In genomic region chr9:133572821-133573361, GRCh38 we compare ENCODE assay signal across 14 cellular contexts. TPM values are rescaled to one million over a fixed set of nuclear protein-coding genes. Genes with fewer than 3 reads are reported as not detected.
A peak's percentile ranks its signal among the peaks of the same experiment; 100 is the strongest.
DNase-seq lines count a peak whose midpoint lies in the region; ATAC-seq and TF ChIP-seq lines count a peak whose summit lies in the region.
"Had no signal": no experiment of that assay in that cellular context is flagged by ENCODE, and none has a peak within 500 bp of the region (broad histone marks: within the 10 kb centered on the region; RNA-seq: fewer than 3 reads in every experiment).

No MANE protein-coding gene starts in this region.

- no peak for ATAC-seq in GM21390 (IDR thresholded peaks at IDR 0.05; ENCODE audit: unreplicated experiment)
- ATAC-seq: activated T-cell treated with anti-CD3 and anti-CD28 coated beads, Interleukin-2, amount 50 U/mL, for 4 hours; GM12878; PC-3 had no signal

- H3K36me3 ChIP-seq in WERI-Rb-1 (no peaks in the 10 kb centered on the region), testis (ENCODE audit: low read depth, missing control alignments) (no peaks in the 10 kb centered on the region)
- H3K36me3 ChIP-seq: brain microvascular endothelial cell, ovary, tibial artery had no signal

- TF ChIP-seq POLR2A in testis (IDR thresholded peaks at IDR 0.05): no peak

- H3K4me1 ChIP-seq in testis: peaks cover 19% of the 10 kb centered on the region

- DNase-seq in M059J (ENCODE audit: low read depth) (peak; percentile 25), WERI-Rb-1 (no peak), hypothalamus (lab: John Stamatoyannopoulos, UW) (peak in 48 of 51 donors; percentile 14 to 90 (median 68)), testis (peak; percentile 37), NCI-H1417 (lab: John Stamatoyannopoulos, UW) (no peak), GM19240 (ENCODE audit: insufficient read length, low spot score) (no peak)
- DNase-seq: activated T-cell treated with anti-CD3 and anti-CD28 coated beads, Interleukin-2, amount 50 U/mL, for 4 hours; brain microvascular endothelial cell; ovary; PC-3 had no signal

- no peaks in the 10 kb centered on the region for H3K9me3 ChIP-seq in WERI-Rb-1 (ENCODE audit: severe bottlenecking)
- H3K9me3 ChIP-seq in testis: no peaks in the 10 kb centered on the region
- H3K9me3 ChIP-seq: ovary, tibial artery had no signal

- no peak overlapping the region for H3K4me3 ChIP-seq in WERI-Rb-1 (ENCODE audit: low read depth, low read length)
- no peak overlapping the region for H3K4me3 ChIP-seq in testis
- H3K4me3 ChIP-seq: GM12878, ovary, tibial artery had no signal

- intact Hi-C loops in testis (cut with DNase I; ENCODE audit: low total_unique reads): no loop called here

- H3K27me3 ChIP-seq in WERI-Rb-1 (ENCODE audit: insufficient read depth, low read depth, severe bottlenecking) (no peaks in the 10 kb centered on the region), testis (no peaks in the 10 kb centered on the region)
- H3K27me3 ChIP-seq: brain microvascular endothelial cell, ovary had no signal

- H3K27ac ChIP-seq in WERI-Rb-1 (peak overlapping the region; percentile 20; the same call in 1 of the 2 replicates), testis (no peak overlapping the region)
- H3K27ac ChIP-seq: brain microvascular endothelial cell, ovary, tibial artery had no signal

- 47 to 52% methylated on average over 12 to 15 of the region's 15 CpGs for WGBS in testis, 2 donors

- TF ChIP-seq CTCF in WERI-Rb-1 (IDR thresholded peaks at IDR 0.05; ENCODE audit: low read depth, low read length) (no peak), testis (IDR thresholded peaks at IDR 0.05) (no peak)

RNA-seq across cellular contexts. Expression of gene FAM163B, which starts 36.3 kb away (rescaled TPM):
- total RNA-seq in M059J (2014; rRNA removed; shearing (Covaris generic)): not detected in 2 replicates
- total RNA-seq in testis: 1 to 10 TPM; 2.8 to 3.8 TPM
- 2.2 TPM for polyA plus RNA-seq in testis (ENCODE audit: insufficient read depth, low read depth, low replicate concordance)
- total RNA-seq: activated T-cell treated with anti-CD3 and anti-CD28 coated beads, Interleukin-2, amount 50 U/mL, for 4 hours; endothelial cell of umbilical vein; GM12878; PC-3 had no signal
- polyA plus RNA-seq: endothelial cell of umbilical vein, GM12878 had no signal

RNA-seq across cellular contexts. Expression of gene ADAMTSL2, which starts 38.4 kb away (rescaled TPM):
- 0.07 and 0.10 TPM in 2 replicates for total RNA-seq in M059J (2014; rRNA removed; shearing (Covaris generic))
- total RNA-seq in testis: 10 to 100 TPM in 1 of 2 donors, 1 to 10 TPM in 1; 9.4 to 11.1 TPM
- 3.8 TPM for polyA plus RNA-seq in testis (ENCODE audit: insufficient read depth, low read depth, low replicate concordance)
- total RNA-seq: endothelial cell of umbilical vein, GM12878, PC-3 had no signal
- polyA plus RNA-seq: endothelial cell of umbilical vein had no signal

RNA-seq across cellular contexts. Expression of gene MYMK, which starts 48.1 kb away (rescaled TPM):
- not detected in 2 replicates for total RNA-seq in M059J (2014; rRNA removed; shearing (Covaris generic))
- not detected for total RNA-seq in testis
- polyA plus RNA-seq in testis (ENCODE audit: insufficient read depth, low read depth, low replicate concordance): 0.87 TPM
- total RNA-seq: activated T-cell treated with anti-CD3 and anti-CD28 coated beads, Interleukin-2, amount 50 U/mL, for 4 hours; endothelial cell of umbilical vein; GM12878; ovary; PC-3 had no signal
- polyA plus RNA-seq: endothelial cell of umbilical vein, GM12878, ovary had no signal

Comparison
In these comparisons a context has a peak if more than half of its experiments do, and no peak if none do; other contexts are left out.
1. DNase-seq: peak in M059J (single experiment), hypothalamus (48 of 51) and testis (single experiment); none in WERI-Rb-1 (single experiment), NCI-H1417 (0 of 3) and GM19240 (single experiment).